In genomic region chr16:69467531-69468204, GRCh38 we compare ENCODE assay signal across 1 cellular context.
TF ChIP-seq lines count a peak whose summit lies in the region.

No MANE protein-coding gene starts in this region.

TF ChIP-seq in HCT116, 20 proteins besides CTCF, POLR2A, EP300 and RAD21:
- TF ChIP-seq SRF (IDR thresholded peaks at IDR 0.05; ENCODE audit: low read depth), result no peak
- TF ChIP-seq ZBTB33 (IDR thresholded peaks at IDR 0.05; ENCODE audit: extremely low read depth, insufficient replicate concordance, low read length), result no peak
- no peak for TF ChIP-seq EGR1 (IDR thresholded peaks at IDR 0.05; ENCODE audit: low read depth)
- TF ChIP-seq REST (IDR thresholded peaks at IDR 0.05; ENCODE audit: low read depth), result no peak
- no peak for TF ChIP-seq SIN3A (IDR thresholded peaks at IDR 0.05; ENCODE audit: low read depth)
- no peak for TF ChIP-seq ZFX (IDR thresholded peaks at IDR 0.05)
